ENCODE assay signal across 19 cellular contexts in the genomic region with DNA sequence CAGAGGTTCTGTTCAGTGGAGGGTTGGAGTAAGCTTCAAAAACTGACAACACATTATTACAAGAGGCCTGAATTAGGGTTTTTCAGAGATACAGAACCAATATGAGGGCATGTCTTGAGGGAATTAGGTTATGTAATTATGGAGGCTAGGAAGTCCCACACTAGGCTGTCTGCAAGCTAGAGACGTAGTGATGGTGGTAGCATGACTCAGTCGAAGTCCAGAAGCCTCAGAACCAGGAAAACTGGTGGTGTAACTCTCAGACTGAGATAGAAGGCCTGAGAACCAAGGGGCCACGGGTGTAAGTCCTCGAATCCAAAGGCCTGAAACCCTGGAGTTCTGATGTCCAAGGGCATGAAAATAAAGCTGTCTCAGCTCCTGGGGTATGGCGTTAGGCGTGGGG. TPM values are rescaled to one million over a fixed set of nuclear protein-coding genes. Genes with fewer than 3 reads are reported as not detected.
DNase-seq lines count a peak whose midpoint lies in the region; ATAC-seq and TF ChIP-seq lines count a peak whose summit lies in the region.
"Had no signal": no experiment of that assay in that cellular context is flagged by ENCODE, and none has a peak within 500 bp of the region (broad histone marks: within the 10 kb centered on the region; RNA-seq: fewer than 3 reads in every experiment).

No MANE protein-coding gene starts in this region.

- no peak overlapping the region for H3K23ac ChIP-seq in trophoblast cell (ENCODE audit: low read length)

- H3F3A ChIP-seq in GM23338 (replicated peaks; ENCODE audit: low read depth) (no peaks in the 10 kb centered on the region), PC-3 (ENCODE audit: low read length, unreplicated experiment) (no peaks in the 10 kb centered on the region), MM.1S (ENCODE audit: insufficient read depth, low read length) (no peaks in the 10 kb centered on the region)

- H3K18ac ChIP-seq in trophoblast cell (ENCODE audit: low read length) = no peak overlapping the region

- WGBS in trophoblast cell (ENCODE audit: extremely low coverage, insufficient coverage, insufficient read length) = no CpG with 5 or more reads among the region's 6 CpGs

- no peaks in the 10 kb centered on the region for H3K79me1 ChIP-seq in trophoblast cell (ENCODE audit: low read length)

- no peak overlapping the region for H2BK120ac ChIP-seq in trophoblast cell (ENCODE audit: insufficient read depth, low read length, poor library complexity)

- no peak overlapping the region for H2BK12ac ChIP-seq in trophoblast cell (ENCODE audit: low read length)

- TF ChIP-seq CTCF in GM23338 (conservative IDR thresholded peaks at IDR 0.05; ENCODE audit: low read depth in 2 of 2) (no peak), PC-3 (conservative IDR thresholded peaks at IDR 0.05; ENCODE audit: low read depth, low read length) (no peak), MM.1S (IDR thresholded peaks at IDR 0.05; ENCODE audit: low read length) (no peak)

- no peaks in the 10 kb centered on the region for H4K20me1 ChIP-seq in BLaER1
- H4K20me1 ChIP-seq in GM23338 (replicated peaks; ENCODE audit: insufficient read depth) = no peaks in the 10 kb centered on the region
- no peaks in the 10 kb centered on the region for H4K20me1 ChIP-seq in PC-3 (ENCODE audit: low read length)
- H4K20me1 ChIP-seq in MM.1S (ENCODE audit: insufficient read depth, low read length) = no peaks in the 10 kb centered on the region
- H4K20me1 ChIP-seq: BLaER1 treated with 17β-estradiol and CSF1 and Interleukin-3, amounts not matched to agents 10 nM and 100 nM had no signal

- H3K27me3 ChIP-seq in BLaER1 (peaks cover 10% of the 10 kb centered on the region), GM23338 (ENCODE audit: insufficient read depth) (no peaks in the 10 kb centered on the region), trophoblast cell (ENCODE audit: insufficient read depth, low read length) (no peaks in the 10 kb centered on the region), PC-3 (ENCODE audit: low read length) (no peaks in the 10 kb centered on the region), MM.1S (replicated peaks; ENCODE audit: insufficient read depth, low read length) (no peaks in the 10 kb centered on the region)
- H3K27me3 ChIP-seq: BE2C had no signal

- peaks cover 16% of the 10 kb centered on the region for H3K36me3 Mint-ChIP-seq in GM23338 (ENCODE audit: low read depth)
- H3K36me3 Mint-ChIP-seq in effector memory CD8-positive, alpha-beta T cell (ENCODE audit: insufficient read depth) = no peaks in the 10 kb centered on the region

- no peak overlapping the region for H2AFZ ChIP-seq in GM23338
- H2AFZ ChIP-seq in trophoblast cell (ENCODE audit: insufficient read depth, low read length, poor library complexity) = no peak overlapping the region
- H2AFZ ChIP-seq in PC-3 (ENCODE audit: low read length) = no peak overlapping the region
- H2AFZ ChIP-seq in MM.1S (ENCODE audit: low read length) = no peak overlapping the region

- no peaks in the 10 kb centered on the region for H3K4me1 Mint-ChIP-seq in GM23338
- no peaks in the 10 kb centered on the region for H3K4me1 Mint-ChIP-seq in effector memory CD8-positive, alpha-beta T cell (ENCODE audit: low read depth in 2 of 2)

- ATAC-seq in GM23338 (no peak), esophagus mucosa (peak; percentile 25), PC-3 (no peak)
- no peak for ATAC-seq in effector memory CD8-positive, alpha-beta T cell (replicated peaks)
- ATAC-seq: CD8-positive, alpha-beta T cell had no signal

- H2AK5ac ChIP-seq in trophoblast cell (ENCODE audit: low read length) = no peak overlapping the region

- no peak overlapping the region for H3K14ac ChIP-seq in trophoblast cell (ENCODE audit: low read length)

- no peak overlapping the region for H3K4me3 Mint-ChIP-seq in GM23338
- no peak overlapping the region for H3K4me3 Mint-ChIP-seq in effector memory CD8-positive, alpha-beta T cell
- H3K4me3 Mint-ChIP-seq: CD4-positive, alpha-beta T cell; CD8-positive, alpha-beta T cell had no signal

- no peak overlapping the region for H3K4me3 ChIP-seq in BLaER1
- H3K4me3 ChIP-seq in GM23338 = no peak overlapping the region
- H3K4me3 ChIP-seq in trophoblast cell (ENCODE audit: low read depth, low read length) = no peak overlapping the region
- H3K4me3 ChIP-seq in PC-3 (ENCODE audit: low read length) = no peak overlapping the region
- no peak overlapping the region for H3K4me3 ChIP-seq in MM.1S (ENCODE audit: low read length)
- H3K4me3 ChIP-seq: BLaER1 treated with 17β-estradiol and CSF1 and Interleukin-3, amounts not matched to agents 10 nM and 100 nM had no signal

- H4K12ac ChIP-seq in trophoblast cell (ENCODE audit: low read depth, low read length) = no peak overlapping the region

- no peak overlapping the region for H3K4ac ChIP-seq in trophoblast cell (ENCODE audit: low read depth, low read length)

- H3K4me2 ChIP-seq in BLaER1 (peak overlapping the region; percentile 57; the same call in 1 of the 2 replicates), GM23338 (no peak overlapping the region), trophoblast cell (ENCODE audit: low read length) (no peak overlapping the region), PC-3 (ENCODE audit: low read length) (no peak overlapping the region), MM.1S (ENCODE audit: low read depth, low read length) (no peak overlapping the region)

- H3K27ac ChIP-seq in BLaER1 = no peak overlapping the region
- no peak overlapping the region for H3K27ac ChIP-seq in GM23338 (ENCODE audit: low read depth)
- H3K27ac ChIP-seq in trophoblast cell (ENCODE audit: low read depth, low read length) = no peak overlapping the region
- H3K27ac ChIP-seq in PC-3 (ENCODE audit: low read length) = no peak overlapping the region
- H3K27ac ChIP-seq in MM.1S (ENCODE audit: low read length) = no peak overlapping the region
- H3K27ac ChIP-seq: BLaER1 treated with 17β-estradiol and CSF1 and Interleukin-3, amounts not matched to agents 10 nM and 100 nM; C4-2B had no signal

- H3K27me3 Mint-ChIP-seq in GM23338 (ENCODE audit: insufficient read depth, low read depth, poor library complexity) = no peaks in the 10 kb centered on the region
- no peaks in the 10 kb centered on the region for H3K27me3 Mint-ChIP-seq in effector memory CD8-positive, alpha-beta T cell
- H3K27me3 Mint-ChIP-seq: CD4-positive, alpha-beta T cell had no signal

- H3K36me3 ChIP-seq in BLaER1 = peaks cover 18% of the 10 kb centered on the region; the same call in 1 of the 2 replicates
- no peaks in the 10 kb centered on the region for H3K36me3 ChIP-seq in GM23338 (ENCODE audit: insufficient read depth)
- H3K36me3 ChIP-seq in trophoblast cell (ENCODE audit: control insufficient read depth in 1 of 2, insufficient read depth in 2 of 2, low read length in 2 of 2) = peaks cover 0 to 2% of the 10 kb centered on the region in 2 experiments
- H3K36me3 ChIP-seq in PC-3 (ENCODE audit: low read depth, low read length) = no peaks in the 10 kb centered on the region
- H3K36me3 ChIP-seq in MM.1S (replicated peaks; ENCODE audit: insufficient read depth, low read length) = no peaks in the 10 kb centered on the region
- H3K36me3 ChIP-seq: BE2C had no signal

- intact Hi-C loops in PC-3 (cut with micrococcal nuclease) = no loop called here

- peaks cover 59% of the 10 kb centered on the region for H3K4me1 ChIP-seq in BLaER1
- H3K4me1 ChIP-seq in GM23338 (ENCODE audit: insufficient read depth) = no peaks in the 10 kb centered on the region
- peaks cover 0 to 3% of the 10 kb centered on the region in 2 experiments for H3K4me1 ChIP-seq in trophoblast cell (ENCODE audit: control insufficient read depth in 1 of 2, insufficient read depth in 2 of 2, low read length in 2 of 2)
- H3K4me1 ChIP-seq in PC-3 (ENCODE audit: insufficient read depth, low read length) = no peaks in the 10 kb centered on the region
- no peaks in the 10 kb centered on the region for H3K4me1 ChIP-seq in MM.1S (ENCODE audit: low read length)
- H3K4me1 ChIP-seq: BE2C had no signal

- BruUV-seq in PC-3 (replicated peaks; lab: Mats Ljungman, UMichigan) = no TSS peak

- H3K9me3 ChIP-seq in BLaER1 = peaks cover 56% of the 10 kb centered on the region
- H3K9me3 ChIP-seq in trophoblast cell (ENCODE audit: insufficient read depth, low read depth, low read length) = peaks cover 1% of the 10 kb centered on the region
- no peaks in the 10 kb centered on the region for H3K9me3 ChIP-seq in PC-3 (ENCODE audit: low read length)
- no peaks in the 10 kb centered on the region for H3K9me3 ChIP-seq in MM.1S (replicated peaks; ENCODE audit: insufficient read depth, low read length)
- H3K9me3 ChIP-seq: BE2C, Caco-2 had no signal

- peaks cover 18% of the 10 kb centered on the region; the same call in 2 of the 3 replicates for H3K9me3 Mint-ChIP-seq in GM23338
- H3K9me3 Mint-ChIP-seq in effector memory CD8-positive, alpha-beta T cell = peaks cover 0 to 16% of the 10 kb centered on the region in 2 donors
- H3K9me3 Mint-ChIP-seq: CD4-positive, alpha-beta T cell had no signal

- H3K27ac Mint-ChIP-seq in GM23338 = 0 out of 2 replicates have a peak overlapping the region, but pooled peaks have one; percentile 27
- H3K27ac Mint-ChIP-seq in effector memory CD8-positive, alpha-beta T cell = no peak overlapping the region
- H3K27ac Mint-ChIP-seq: CD4-positive, alpha-beta T cell; CD8-positive, alpha-beta T cell had no signal

- CTCF ChIA-PET in PC-3 (lab: Charles Lee) = no interaction called here

- H3K9ac ChIP-seq in BLaER1 (no peak overlapping the region), trophoblast cell (ENCODE audit: low read length) (no peak overlapping the region), PC-3 (ENCODE audit: low read length) (no peak overlapping the region), MM.1S (ENCODE audit: low read length) (no peak overlapping the region)
- H3K9ac ChIP-seq: BLaER1 treated with 17β-estradiol and CSF1 and Interleukin-3, amounts not matched to agents 10 nM and 100 nM had no signal

- H4K8ac ChIP-seq in trophoblast cell (ENCODE audit: low read depth, low read length) = no peak overlapping the region

- H2BK5ac ChIP-seq in trophoblast cell (ENCODE audit: low read depth, low read length, poor library complexity) = no peak overlapping the region

- H3K9me2 ChIP-seq in GM23338 (ENCODE audit: insufficient read depth) (no peaks in the 10 kb centered on the region; the same call in 1 of the 2 replicates), PC-3 (replicated peaks; ENCODE audit: low read length) (no peaks in the 10 kb centered on the region), MM.1S (replicated peaks; ENCODE audit: insufficient read depth, low read length) (no peaks in the 10 kb centered on the region)

- no peak for DNase-seq in GM23338 (ENCODE audit: low spot score)
- peak; percentile 71 to 86 for DNase-seq in trophoblast cell
- no peak for DNase-seq in PC-3
- no peak for DNase-seq in MM.1S
- DNase-seq in effector memory CD8-positive, alpha-beta T cell = no peak
- DNase-seq in NCI-H510A (lab: John Stamatoyannopoulos, UW) = no peak
- DNase-seq: 8988T; ACHN; BE2C; Caco-2; Calu3; CD4-positive, alpha-beta T cell; CD8-positive, alpha-beta T cell; DMS79 treated with DMSO at 0.1 percent for 48 hours; GF-D8 had no signal

- POLR2A ChIA-PET in PC-3 (lab: Charles Lee; ENCODE audit: unreplicated experiment) = no interaction called here

- no peaks in the 10 kb centered on the region for H3K79me2 ChIP-seq in GM23338 (replicated peaks; ENCODE audit: insufficient read depth)
- H3K79me2 ChIP-seq in trophoblast cell (ENCODE audit: control insufficient read depth, insufficient read depth, low read length, poor library complexity) = no peaks in the 10 kb centered on the region
- H3K79me2 ChIP-seq in PC-3 (ENCODE audit: low read length) = no peaks in the 10 kb centered on the region
- no peaks in the 10 kb centered on the region for H3K79me2 ChIP-seq in MM.1S (ENCODE audit: low read length)

- H4K91ac ChIP-seq in trophoblast cell (ENCODE audit: low read depth, low read length) = no peak overlapping the region

RNA-seq across cellular contexts. Expression of gene ZNF518A, which starts 35.6 kb away (rescaled TPM):
- 44.6 and 46.3 TPM in 2 replicates for total RNA-seq in GM23338 (2014; rRNA removed; shearing (Covaris generic))
- polyA plus RNA-seq in GM23338 (2016; fragmentation: Nextera tagmentation; extraction: Ambion mirVana) = 43.1 and 52.1 TPM in 2 replicates
- total RNA-seq in esophagus mucosa (11.6 TPM), PC-3 (2014; rRNA removed) (0.69 TPM in 2 replicates)
- polyA plus RNA-seq in trophoblast cell (2013) = 12.0 TPM in 2 replicates

Comparison
In these comparisons a context has a peak if more than half of its experiments do, and no peak if none do; other contexts are left out.
1. DNase-seq: peak in trophoblast cell (2 of 2); none in GM23338 (single experiment), PC-3 (single experiment), MM.1S (single experiment), effector memory CD8-positive, alpha-beta T cell (0 of 3) and NCI-H510A (single experiment).